27 cellular contexts compared by ENCODE assay signal in the genomic region with DNA sequence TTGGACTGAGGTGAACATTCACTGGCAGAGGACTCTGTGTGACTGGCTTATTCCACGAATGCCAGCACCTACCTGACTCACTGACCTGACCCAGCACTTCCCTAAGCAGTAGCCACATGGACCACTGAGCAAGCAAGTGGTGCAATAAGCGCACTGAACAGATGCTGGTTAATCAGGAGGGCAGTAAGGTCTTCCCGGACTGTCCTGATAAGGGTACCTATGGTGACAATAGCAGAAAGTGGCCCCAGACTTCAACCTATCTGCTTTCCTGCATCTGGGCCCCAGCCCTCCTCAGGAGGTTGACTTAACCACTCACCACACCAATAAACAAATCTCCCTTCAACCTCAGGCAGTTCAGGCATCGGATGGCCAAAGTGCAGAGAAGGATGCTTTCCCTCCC.
"Had no signal": no experiment of that assay in that cellular context is flagged by ENCODE, and none has a peak within 500 bp of the region (broad histone marks: within the 10 kb centered on the region; RNA-seq: fewer than 3 reads in every experiment).

No MANE protein-coding gene starts in this region.

- H3K36me3 Mint-ChIP-seq: immature natural killer cell; natural killer cell treated with Interleukin-12 subunit alpha and Interleukin-12 subunit beta and Interleukin-15 and Interleukin-18, amount 100 ng/mL, for 72 hours; stimulated activated naive B cell treated with anti-CD40 and anti-IgM and Interleukin-4, amounts not matched to agents 10 μg/mL and 1 μg/mL and 100 μg/mL, for 72 hours had no signal

- H3K4me3 ChIP-seq: left ventricle myocardium inferior, lung, mucosa of descending colon, ovary, right atrium auricular region, skin epidermis, suprapubic skin, thoracic aorta, tibial artery, upper lobe of right lung had no signal

- ATAC-seq: mucosa of descending colon; naive thymus-derived CD4-positive, alpha-beta T cell; natural killer cell treated with Interleukin-12 subunit alpha and Interleukin-12 subunit beta and Interleukin-15 and Interleukin-18, amount 100 ng/mL, for 72 hours; sciatic nerve; stimulated activated naive B cell treated with anti-CD40 and anti-IgM and Interleukin-4, amounts not matched to agents 10 μg/mL and 1 μg/mL and 100 μg/mL, for 72 hours; upper lobe of right lung had no signal

- H3K4me3 Mint-ChIP-seq: immature natural killer cell; natural killer cell treated with Interleukin-12 subunit alpha and Interleukin-12 subunit beta and Interleukin-15 and Interleukin-18, amount 100 ng/mL, for 72 hours; stimulated activated naive B cell treated with anti-CD40 and anti-IgM and Interleukin-4, amounts not matched to agents 10 μg/mL and 1 μg/mL and 100 μg/mL, for 72 hours had no signal

- H3K9me3 Mint-ChIP-seq: immature natural killer cell; natural killer cell treated with Interleukin-12 subunit alpha and Interleukin-12 subunit beta and Interleukin-15 and Interleukin-18, amount 100 ng/mL, for 72 hours; stimulated activated naive B cell treated with anti-CD40 and anti-IgM and Interleukin-4, amounts not matched to agents 10 μg/mL and 1 μg/mL and 100 μg/mL, for 72 hours had no signal

- H3K4me1 ChIP-seq: left ventricle myocardium inferior, right atrium auricular region, suprapubic skin, tibial artery, upper lobe of right lung had no signal

- H3K9me3 ChIP-seq: left ventricle myocardium inferior, mucosa of descending colon, ovary, right atrium auricular region, suprapubic skin, thoracic aorta, tibial artery, upper lobe of right lung had no signal

- H3K27me3 ChIP-seq: ovary, right atrium auricular region had no signal

- FAIRE-seq: islet of Langerhans, kidney, urothelium cell line had no signal

- DNase-seq: hypothalamus; immature natural killer cell; kidney; left ventricle myocardium inferior; mesendoderm; midbrain; mucosa of descending colon; naive thymus-derived CD4-positive, alpha-beta T cell; ovary; stimulated activated CD4-positive, alpha-beta T cell treated with anti-CD3 and anti-CD28 coated beads, Interleukin-12 subunit alpha, Interleukin-12 subunit beta, amount 100 ng/mL, for 4 hours; stimulated activated CD4-positive, alpha-beta T cell treated with anti-CD3 and anti-CD28 coated beads, Interleukin-15, amount 100 ng/mL, for 24 hours; stimulated activated CD4-positive, alpha-beta T cell treated with anti-CD3 and anti-CD28 coated beads, Interleukin-2, amount 100 ng/mL, for 24 hours; stimulated activated CD4-positive, alpha-beta T cell treated with anti-CD3 and anti-CD28 coated beads, Interleukin-4, amount 100 ng/mL, for 1 hour; stimulated activated naive B cell treated with anti-CD40 and anti-IgM and Interleukin-4, amounts not matched to agents 10 μg/mL and 1 μg/mL and 100 μg/mL, for 72 hours; stimulated activated naive CD8-positive, alpha-beta T cell treated with anti-CD3 and anti-CD28 coated beads, Interleukin-15, Interleukin-2, amounts not matched to agents 100 U/mL and 50 U/mL, for 24 hours; tibial artery; upper lobe of right lung had no signal

- H3K27ac Mint-ChIP-seq: immature natural killer cell; naive thymus-derived CD4-positive, alpha-beta T cell; natural killer cell treated with Interleukin-12 subunit alpha and Interleukin-12 subunit beta and Interleukin-15 and Interleukin-18, amount 100 ng/mL, for 72 hours; progenitor cell of endocrine pancreas; stimulated activated naive B cell treated with anti-CD40 and anti-IgM and Interleukin-4, amounts not matched to agents 10 μg/mL and 1 μg/mL and 100 μg/mL, for 72 hours had no signal

- H3K36me3 ChIP-seq: left ventricle myocardium inferior, ovary, right atrium auricular region, suprapubic skin, thoracic aorta, tibial artery, upper lobe of right lung had no signal

- H3K27ac ChIP-seq: left ventricle myocardium inferior, ovary, right atrium auricular region, skin epidermis, suprapubic skin, thoracic aorta, tibial artery, upper lobe of right lung had no signal

- H3K4me1 Mint-ChIP-seq: immature natural killer cell; stimulated activated naive B cell treated with anti-CD40 and anti-IgM and Interleukin-4, amounts not matched to agents 10 μg/mL and 1 μg/mL and 100 μg/mL, for 72 hours had no signal
